In the genomic region with DNA sequence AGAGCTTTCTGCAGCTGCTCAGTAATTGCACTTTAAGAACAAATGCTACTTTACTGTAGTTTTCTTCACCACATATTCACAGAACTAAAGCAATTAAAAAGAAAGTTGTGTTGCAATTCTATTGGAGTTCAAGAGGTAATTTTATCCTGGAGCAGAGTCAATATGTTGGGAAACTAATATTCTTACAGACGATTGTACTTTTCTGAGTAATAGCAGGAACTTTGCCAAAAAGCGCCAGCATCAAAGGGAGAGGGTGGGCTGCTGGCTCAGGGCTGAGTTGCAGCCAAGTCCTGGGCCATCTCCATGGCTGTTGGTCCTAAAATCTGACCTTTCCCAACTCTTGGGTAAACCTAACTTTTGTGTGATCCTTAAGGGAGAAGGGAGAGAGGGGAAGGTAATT, we compare ENCODE assay signal across 1 cellular context.
A peak's percentile ranks its signal among the peaks of the same experiment; 100 is the strongest.
TF ChIP-seq lines count a peak whose summit lies in the region.

No MANE protein-coding gene starts in this region.

TF ChIP-seq in HepG2, 621 proteins besides CTCF, POLR2A, EP300 and RAD21 (continued from another document):
- TF ChIP-seq, protein P1, sequence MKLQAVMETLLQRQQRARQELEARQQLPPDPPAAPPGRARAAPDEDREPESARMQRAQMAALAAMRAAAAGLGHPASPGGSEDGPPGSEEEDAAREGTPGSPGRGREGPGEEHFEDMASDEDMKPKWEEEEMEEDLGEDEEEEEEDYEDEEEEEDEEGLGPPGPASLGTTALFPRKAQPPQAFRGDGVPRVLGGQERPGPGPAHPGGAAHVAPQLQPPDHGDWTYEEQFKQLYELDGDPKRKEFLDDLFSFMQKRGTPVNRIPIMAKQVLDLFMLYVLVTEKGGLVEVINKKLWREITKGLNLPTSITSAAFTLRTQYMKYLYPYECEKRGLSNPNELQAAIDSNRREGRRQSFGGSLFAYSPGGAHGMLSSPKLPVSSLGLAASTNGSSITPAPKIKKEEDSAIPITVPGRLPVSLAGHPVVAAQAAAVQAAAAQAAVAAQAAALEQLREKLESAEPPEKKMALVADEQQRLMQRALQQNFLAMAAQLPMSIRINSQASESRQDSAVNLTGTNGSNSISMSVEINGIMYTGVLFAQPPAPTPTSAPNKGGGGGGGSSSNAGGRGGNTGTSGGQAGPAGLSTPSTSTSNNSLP (IDR thresholded peaks at IDR 0.05; ENCODE audit: low read depth, low read length) = peak; percentile 72
- TF ChIP-seq PTBP1 (IDR thresholded peaks at IDR 0.05; ENCODE audit: low read depth, low read length, poor library complexity, severe bottlenecking) = no peak
- TF ChIP-seq TAF1 (CRISPR knock-in tag; IDR thresholded peaks at IDR 0.05) = no peak
- peak; percentile 72 for TF ChIP-seq FOXA3 (CRISPR knock-in tag; IDR thresholded peaks at IDR 0.05)
- peak; percentile 80 for TF ChIP-seq FOSL2 (CRISPR knock-in tag; IDR thresholded peaks at IDR 0.05)
- no peak for TF ChIP-seq IRX3 (CRISPR knock-in tag; IDR thresholded peaks at IDR 0.05; ENCODE audit: borderline replicate concordance, low read depth)
- peak; percentile 84 for TF ChIP-seq NCOA2 (CRISPR knock-in tag; IDR thresholded peaks at IDR 0.05)
- TF ChIP-seq BCL6 (CRISPR knock-in tag; IDR thresholded peaks at IDR 0.05) = peak; percentile 77
- TF ChIP-seq, protein P2, sequence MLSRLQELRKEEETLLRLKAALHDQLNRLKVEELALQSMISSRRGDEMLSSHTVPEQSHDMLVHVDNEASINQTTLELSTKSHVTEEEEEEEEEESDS (CRISPR knock-in tag; IDR thresholded peaks at IDR 0.05; ENCODE audit: borderline replicate concordance) = no peak
- TF ChIP-seq, protein P3, sequence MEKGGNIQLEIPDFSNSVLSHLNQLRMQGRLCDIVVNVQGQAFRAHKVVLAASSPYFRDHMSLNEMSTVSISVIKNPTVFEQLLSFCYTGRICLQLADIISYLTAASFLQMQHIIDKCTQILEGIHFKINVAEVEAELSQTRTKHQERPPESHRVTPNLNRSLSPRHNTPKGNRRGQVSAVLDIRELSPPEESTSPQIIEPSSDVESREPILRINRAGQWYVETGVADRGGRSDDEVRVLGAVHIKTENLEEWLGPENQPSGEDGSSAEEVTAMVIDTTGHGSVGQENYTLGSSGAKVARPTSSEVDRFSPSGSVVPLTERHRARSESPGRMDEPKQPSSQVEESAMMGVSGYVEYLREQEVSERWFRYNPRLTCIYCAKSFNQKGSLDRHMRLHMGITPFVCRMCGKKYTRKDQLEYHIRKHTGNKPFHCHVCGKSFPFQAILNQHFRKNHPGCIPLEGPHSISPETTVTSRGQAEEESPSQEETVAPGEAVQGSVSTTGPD (CRISPR knock-in tag; IDR thresholded peaks at IDR 0.05) = 0 out of 2 replicates have a peak, but pooled peaks have one; percentile 40
